8 cellular contexts compared by ENCODE assay signal in the genomic region with DNA sequence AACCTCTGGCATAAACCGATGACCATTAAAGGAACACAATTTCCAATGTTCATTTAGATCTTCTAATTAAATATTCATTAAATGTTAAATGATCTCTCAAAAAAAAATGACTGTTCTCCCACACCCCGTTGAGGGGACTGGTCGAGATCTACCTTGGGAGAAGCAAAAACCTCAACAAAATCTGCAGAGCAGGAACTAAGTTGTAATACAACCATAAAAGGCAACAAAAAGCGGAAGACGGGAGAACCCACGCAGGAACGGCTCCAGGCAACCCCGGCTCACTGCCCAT. TPM values are rescaled to one million over a fixed set of nuclear protein-coding genes. Genes with fewer than 3 reads are reported as not detected.
DNase-seq lines count a peak whose midpoint lies in the region; ATAC-seq and TF ChIP-seq lines count a peak whose summit lies in the region.

No MANE protein-coding gene starts in this region.

- peak overlapping the region; percentile 97 for H2AK9ac ChIP-seq in IMR-90 (replicated peaks; ENCODE audit: low read depth, low read length, poor library complexity)

- H3K79me2 ChIP-seq in trophoblast cell (ENCODE audit: control insufficient read depth, insufficient read depth, low read length, poor library complexity) = peaks cover 2% of the 10 kb centered on the region

- no peaks in the 10 kb centered on the region for H4K20me1 ChIP-seq in IMR-90 (ENCODE audit: insufficient read depth, low read length)

- TF ChIP-seq RAD21 in IMR-90 (IDR thresholded peaks at IDR 0.05; ENCODE audit: low read length) = no peak

- TF ChIP-seq CTCF in IMR-90 (conservative IDR thresholded peaks at IDR 0.05; ENCODE audit: low read depth, low read length) (no peak), VCaP (conservative IDR thresholded peaks at IDR 0.05) (no peak), foreskin keratinocyte (conservative IDR thresholded peaks at IDR 0.05) (no peak)

- H4K8ac ChIP-seq in IMR-90 (ENCODE audit: low read depth in 2 of 2, low read length in 2 of 2) (peak overlapping the region; percentile 84 to 98), trophoblast cell (ENCODE audit: low read depth, low read length) (peak overlapping the region; percentile 91)

- H3K4me3 ChIP-seq in IMR-90 (ENCODE audit: insufficient read depth, low read depth, low read length) (peak overlapping the region; percentile 89), trophoblast cell (ENCODE audit: low read depth, low read length) (peak overlapping the region; percentile 76)

- H4K12ac ChIP-seq in trophoblast cell (ENCODE audit: low read depth, low read length) = peak overlapping the region; percentile 33

- intact Hi-C loops in IMR-90 (cut with micrococcal nuclease) = no loop called here

- H3K18ac ChIP-seq in IMR-90 (ENCODE audit: low read depth, low read length) (peak overlapping the region; percentile 73), trophoblast cell (ENCODE audit: low read length) (peak overlapping the region; percentile 13)

- peak overlapping the region; percentile 57; the same call in 1 of the 2 replicates for H2BK120ac ChIP-seq in IMR-90 (ENCODE audit: low read depth, low read length)
- H2BK120ac ChIP-seq in trophoblast cell (ENCODE audit: insufficient read depth, low read length, poor library complexity) = no peak overlapping the region

- in situ Hi-C loops in IMR-90 (cut with MboI; ENCODE audit: low sequenced_read_pairs) = loop anchor here (25.0 kb wide), 1 partner anchor 1677 kb away; the partner anchor contains the start of gene GOLIM4

- H3K27ac ChIP-seq in IMR-90 (ENCODE audit: insufficient read depth, low read length) (peak overlapping the region; percentile 88), VCaP (peak overlapping the region; percentile 95), foreskin keratinocyte (peak overlapping the region; percentile 91), trophoblast cell (ENCODE audit: low read depth, low read length) (no peak overlapping the region)

- CTCF ChIA-PET in IMR-90 (lab: Yijun Ruan, JAX) = no interaction called here

- H3K4me1 ChIP-seq in IMR-90 (ENCODE audit: control insufficient read depth, insufficient read depth, low read length) = peaks cover 7% of the 10 kb centered on the region; the same call in 1 of the 2 replicates
- H3K4me1 ChIP-seq in foreskin keratinocyte = peaks cover 10% of the 10 kb centered on the region
- no peaks in the 10 kb centered on the region for H3K4me1 ChIP-seq in trophoblast cell (ENCODE audit: control insufficient read depth in 1 of 2, insufficient read depth in 2 of 2, low read length in 2 of 2)

- 18% methylated on average over 4 of the region's 8 CpGs; no CpG with 5 or more reads in 1 of the 2 experiments for whole genome bisulfite sequencing in IMR-90 (ENCODE audit: extremely low coverage in 2 of 2, insufficient read length in 1 of 2), 2 experiments
- no CpG with 5 or more reads among the region's 8 CpGs for WGBS in trophoblast cell (ENCODE audit: extremely low coverage, insufficient coverage, insufficient read length)

- no peaks in the 10 kb centered on the region for H3K9me1 ChIP-seq in IMR-90 (ENCODE audit: insufficient read depth, low read length)

- H3K4ac ChIP-seq in IMR-90 (ENCODE audit: low read depth, low read length) (peak overlapping the region; percentile 99), trophoblast cell (ENCODE audit: low read depth, low read length) (no peak overlapping the region)

- H3K14ac ChIP-seq in IMR-90 (replicated peaks; ENCODE audit: low read depth, low read length) = peak overlapping the region; percentile 98
- H3K14ac ChIP-seq in trophoblast cell (ENCODE audit: low read length) = no peak overlapping the region

- no peak overlapping the region for H2BK15ac ChIP-seq in IMR-90 (ENCODE audit: low read depth, low read length)

- no TSS peak for BruUV-seq in IMR-90 (replicated peaks; lab: Mats Ljungman, UMichigan)

- peak overlapping the region; percentile 100 for H4K5ac ChIP-seq in IMR-90 (ENCODE audit: low read depth, low read length)

- H2BK12ac ChIP-seq in trophoblast cell (ENCODE audit: low read length) = no peak overlapping the region

- peak overlapping the region; percentile 97 for H3K4me2 ChIP-seq in IMR-90 (ENCODE audit: low read depth, low read length)
- H3K4me2 ChIP-seq in trophoblast cell (ENCODE audit: low read length) = peak overlapping the region; percentile 72

- peak; percentile 42 for ATAC-seq in GM21526 (IDR thresholded peaks at IDR 0.05; ENCODE audit: low FRiP score, unreplicated experiment)
- ATAC-seq in IMR-90 (ENCODE audit: low read depth) = peak; percentile 10
- peak; percentile 0 for ATAC-seq in foreskin keratinocyte

- no peaks in the 10 kb centered on the region for H3K27me3 ChIP-seq in IMR-90 (ENCODE audit: control insufficient read depth, insufficient read depth, low read length)
- H3K27me3 ChIP-seq in foreskin keratinocyte = no peaks in the 10 kb centered on the region
- H3K27me3 ChIP-seq in trophoblast cell (ENCODE audit: insufficient read depth, low read length) = no peaks in the 10 kb centered on the region

- H3K36me3 ChIP-seq in IMR-90 (ENCODE audit: control insufficient read depth, insufficient read depth, low read length) = no peaks in the 10 kb centered on the region
- H3K36me3 ChIP-seq in trophoblast cell (ENCODE audit: control insufficient read depth in 1 of 2, insufficient read depth in 2 of 2, low read length in 2 of 2) = no peaks in the 10 kb centered on the region

- no peak overlapping the region for H2BK20ac ChIP-seq in IMR-90 (ENCODE audit: low read depth, low read length)

- peak overlapping the region; percentile 80 for H2BK5ac ChIP-seq in IMR-90 (ENCODE audit: low read depth, low read length, poor library complexity, severe bottlenecking)
- no peak overlapping the region for H2BK5ac ChIP-seq in trophoblast cell (ENCODE audit: low read depth, low read length, poor library complexity)

- dilution Hi-C loops in IMR-90 (cut with HindIII; ENCODE audit: low sequenced_read_pairs, unreplicated experiment) = no loop called here

- H3K9ac ChIP-seq in IMR-90 (ENCODE audit: low read depth, low read length) = peak overlapping the region; percentile 92
- H3K9ac ChIP-seq in trophoblast cell (ENCODE audit: low read length) = peak overlapping the region; percentile 91

- POLR2A ChIA-PET in IMR-90 (lab: Charles Lee; ENCODE audit: unreplicated experiment) = interaction anchor here (1.0 kb wide), 1 partner anchor 48 kb away, joined by 3 read pairs; no protein-coding TSS in a partner anchor

- H3K9me3 ChIP-seq in IMR-90 (ENCODE audit: control insufficient read depth, insufficient read depth, low read length) (peaks cover 3% of the 10 kb centered on the region; the same call in 1 of the 2 replicates), trophoblast cell (ENCODE audit: insufficient read depth, low read depth, low read length) (no peaks in the 10 kb centered on the region)

- H2AK5ac ChIP-seq in IMR-90 (ENCODE audit: low read depth, low read length) (peak overlapping the region; percentile 93), trophoblast cell (ENCODE audit: low read length) (no peak overlapping the region)

- H3K23ac ChIP-seq in IMR-90 (ENCODE audit: low read depth, low read length) (peak overlapping the region; percentile 95), trophoblast cell (ENCODE audit: low read length) (no peak overlapping the region)

- TF ChIP-seq POLR2A in IMR-90 (IDR thresholded peaks at IDR 0.05; ENCODE audit: low read depth, low read length) = no peak

- H2AFZ ChIP-seq in IMR-90 (replicated peaks; ENCODE audit: low read length, poor library complexity) (peak overlapping the region; percentile 96), trophoblast cell (ENCODE audit: insufficient read depth, low read length, poor library complexity) (no peak overlapping the region)

- H3K79me1 ChIP-seq in IMR-90 (ENCODE audit: low read depth in 1 of 2, low read length in 2 of 2) (no peaks in the 10 kb centered on the region), trophoblast cell (ENCODE audit: low read length) (peaks cover 7% of the 10 kb centered on the region)

- peak; percentile 64 for DNase-seq in GF-D8 (lab: John Stamatoyannopoulos, UW)
- DNase-seq in IMR-90 = peak; percentile 29
- peak in 1 of 2 donors; percentile 36 for DNase-seq in foreskin keratinocyte
- DNase-seq in trophoblast cell = peak in 1 of 2 donors; percentile 41
- DNase-seq in islet precursor cell = no peak
- no peak for DNase-seq in globus pallidus (ENCODE audit: low spot score)

- H3K56ac ChIP-seq in IMR-90 (ENCODE audit: extremely low read depth, insufficient read depth, low read length) = peak overlapping the region; percentile 87

- peak overlapping the region; percentile 92 for H4K91ac ChIP-seq in IMR-90 (ENCODE audit: insufficient read depth, low read depth, low read length)
- H4K91ac ChIP-seq in trophoblast cell (ENCODE audit: low read depth, low read length) = peak overlapping the region; percentile 67

RNA-seq across cellular contexts. Expression of gene TERC, which starts 0.8 kb away (rescaled TPM):
- 17.8 and 57.0 TPM in 2 replicates for total RNA-seq in IMR-90 (2012; rRNA removed)
- not detected in 2 replicates for polyA plus RNA-seq in IMR-90 (2012; rRNA removed)
- 0.13 TPM in 1 of 2 replicates, not detected in the other for polyA plus RNA-seq in IMR-90 (2012; cell fraction: cytosol; rRNA removed)
- 0.45 and 0.89 TPM in 2 replicates for polyA plus RNA-seq in IMR-90 (2012; cell fraction: nucleus; rRNA removed; ENCODE audit: low replicate concordance)
- 60.4 and 78.7 TPM in 2 replicates for total RNA-seq in foreskin keratinocyte
- not detected in 2 replicates for polyA plus RNA-seq in foreskin keratinocyte
- polyA plus RNA-seq in trophoblast cell (2013) = 0.29 TPM in 1 of 2 replicates, not detected in the other

RNA-seq across cellular contexts. Expression of gene ACTRT3, which starts 5.3 kb away (rescaled TPM):
- total RNA-seq in IMR-90 (2012; rRNA removed) (2.5 TPM in 2 replicates), foreskin keratinocyte (3.5 and 4.4 TPM in 2 replicates)
- polyA plus RNA-seq in IMR-90 (2012; rRNA removed) (0.97 and 1.1 TPM in 2 replicates), foreskin keratinocyte (2.2 and 2.5 TPM in 2 replicates)
- 0.89 and 1.4 TPM in 2 replicates for polyA plus RNA-seq in IMR-90 (2012; cell fraction: cytosol; rRNA removed)
- 0.29 and 0.52 TPM in 2 replicates for polyA plus RNA-seq in IMR-90 (2012; cell fraction: nucleus; rRNA removed; ENCODE audit: low replicate concordance)
- polyA plus RNA-seq in trophoblast cell (2013) = 0.44 and 0.49 TPM in 2 replicates

RNA-seq across cellular contexts. Expression of gene MYNN, which starts 9.1 kb away (rescaled TPM):
- total RNA-seq in IMR-90 (2012; rRNA removed) (26.9 and 33.1 TPM in 2 replicates), foreskin keratinocyte (15.1 and 15.9 TPM in 2 replicates)
- polyA plus RNA-seq in IMR-90 (2012; rRNA removed) (10.2 and 11.8 TPM in 2 replicates), foreskin keratinocyte (5.9 and 7.0 TPM in 2 replicates)
- polyA plus RNA-seq in IMR-90 (2012; cell fraction: cytosol; rRNA removed) = 2.4 and 2.7 TPM in 2 replicates
- 3.5 and 25.6 TPM in 2 replicates for polyA plus RNA-seq in IMR-90 (2012; cell fraction: nucleus; rRNA removed; ENCODE audit: low replicate concordance)
- 12.6 TPM in 2 replicates for polyA plus RNA-seq in trophoblast cell (2013)

RNA-seq across cellular contexts. Expression of gene LRRIQ4, which starts 48.6 kb away (rescaled TPM):
- total RNA-seq in IMR-90 (2012; rRNA removed) (not detected in 2 replicates), foreskin keratinocyte (0.04 TPM in 1 of 2 replicates, not detected in the other)
- polyA plus RNA-seq in IMR-90 (2012; rRNA removed) (not detected in 2 replicates), foreskin keratinocyte (not detected in 2 replicates)
- polyA plus RNA-seq in IMR-90 (2012; cell fraction: cytosol; rRNA removed) = 0.02 TPM in 1 of 2 replicates, not detected in the other
- polyA plus RNA-seq in IMR-90 (2012; cell fraction: nucleus; rRNA removed; ENCODE audit: low replicate concordance) = not detected in 2 replicates
- 0.03 TPM in 2 replicates for polyA plus RNA-seq in trophoblast cell (2013)

RNA-seq across cellular contexts. Expression of gene LRRC34, which starts 48.6 kb away (rescaled TPM):
- total RNA-seq in IMR-90 (2012; rRNA removed) = 0.90 and 1.1 TPM in 2 replicates
- polyA plus RNA-seq in IMR-90 (2012; rRNA removed) = 0.60 and 0.91 TPM in 2 replicates
- 0.10 and 0.15 TPM in 2 replicates for polyA plus RNA-seq in IMR-90 (2012; cell fraction: cytosol; rRNA removed)
- polyA plus RNA-seq in IMR-90 (2012; cell fraction: nucleus; rRNA removed; ENCODE audit: low replicate concordance) = 0.23 and 0.68 TPM in 2 replicates
- total RNA-seq in foreskin keratinocyte = 1.7 and 2.6 TPM in 2 replicates
- polyA plus RNA-seq in foreskin keratinocyte = 1.4 and 1.7 TPM in 2 replicates
- 0.37 and 0.49 TPM in 2 replicates for polyA plus RNA-seq in trophoblast cell (2013)

Comparison
In these comparisons a context has a peak if more than half of its experiments do, and no peak if none do; other contexts are left out.
1. DNase-seq: peak in GF-D8 (single experiment) and IMR-90 (single experiment); none in islet precursor cell (single experiment) and globus pallidus (single experiment).
2. Peak in every context shown above with its lines, with median percentiles within 50 percentile points of each other: ATAC-seq.